ENCODE assay signal across 22 cellular contexts in the genomic region with DNA sequence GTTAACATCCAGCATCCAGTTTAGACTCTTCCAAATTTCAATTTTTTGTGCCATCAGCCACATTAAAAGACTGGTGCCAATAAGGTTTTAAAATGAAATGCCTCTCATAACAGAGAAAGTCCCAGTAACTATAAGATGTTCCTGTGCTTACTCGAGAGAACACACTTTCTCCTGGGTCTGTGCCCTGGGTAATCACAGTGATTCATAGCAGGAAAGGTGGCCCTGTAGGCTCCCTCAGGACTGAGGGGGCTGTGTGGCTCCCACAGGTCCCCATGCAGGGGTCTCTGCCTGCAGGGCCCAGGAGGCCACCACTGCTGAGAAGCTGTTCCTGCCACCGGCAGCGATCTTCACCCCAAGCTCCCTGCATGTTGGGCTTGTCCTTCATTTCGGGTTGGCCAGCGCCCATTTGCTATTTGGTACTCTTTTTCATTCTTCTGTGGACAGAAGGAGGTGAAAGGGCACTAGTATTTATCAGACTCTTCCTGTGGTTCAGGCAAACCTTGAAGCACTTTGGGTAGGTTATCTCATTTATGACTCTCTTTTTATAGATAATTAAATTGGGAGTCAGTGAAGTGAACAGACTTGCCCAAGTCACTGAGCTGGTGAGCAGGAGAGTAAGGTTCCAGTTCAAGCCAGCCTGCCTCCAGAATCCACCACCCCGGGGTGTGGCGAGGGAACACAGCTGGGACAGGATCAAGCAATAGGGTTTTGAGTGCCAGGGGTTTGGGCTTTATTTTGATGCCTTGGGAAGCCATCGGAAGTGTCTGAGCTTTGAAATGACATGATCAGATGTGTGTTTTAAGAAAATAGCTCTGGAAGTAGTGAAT. TPM values are rescaled to one million over a fixed set of nuclear protein-coding genes. Genes with fewer than 3 reads are reported as not detected.
DNase-seq lines count a peak whose midpoint lies in the region; ATAC-seq, FAIRE-seq and TF ChIP-seq lines count a peak whose summit lies in the region.
"Had no signal": no experiment of that assay in that cellular context is flagged by ENCODE, and none has a peak within 500 bp of the region (broad histone marks: within the 10 kb centered on the region; RNA-seq: fewer than 3 reads in every experiment).

No MANE protein-coding gene starts in this region.

- no peak for FAIRE-seq in astrocyte (lab: Jason Lieb, UNC)
- FAIRE-seq: A204.1 had no signal

- H3K18ac ChIP-seq in mesenchymal stem cell (ENCODE audit: low read depth in 1 of 2, low read length in 2 of 2): peak overlapping the region; percentile 57 to 72

- H3K9me3 Mint-ChIP-seq in astrocyte (ENCODE audit: unreplicated experiment): no peaks in the 10 kb centered on the region
- H3K9me3 Mint-ChIP-seq: activated CD4-positive, alpha-beta memory T cell treated with anti-CD3 and anti-CD28 coated beads, Interleukin-2, amount 10 ng/mL, durations not matched to agents 7 days and 5 days; activated naive CD8-positive, alpha-beta T cell treated with anti-CD3 and anti-CD28 coated beads for 36 hours; endodermal cell; H9; immature natural killer cell had no signal

- H3K4me3 ChIP-seq in astrocyte (ENCODE audit: insufficient read depth, low read depth, low read length) (no peak overlapping the region), mesenchymal stem cell (ENCODE audit: insufficient read depth in 1 of 2, low read depth in 1 of 2, low read length in 2 of 2) (no peak overlapping the region), tibial artery (no peak overlapping the region)
- H3K4me3 ChIP-seq: esophagus squamous epithelium, gastrocnemius medialis, hepatocyte, prostate gland, skin epidermis had no signal

- H3K14ac ChIP-seq in mesenchymal stem cell (ENCODE audit: low read length in 2 of 2): peak overlapping the region in 1 of 2 experiments; percentile 45

- TF ChIP-seq CTCF in astrocyte (IDR thresholded peaks at IDR 0.05; ENCODE audit: insufficient read depth, low read depth, low read length) (no peak), tibial artery (IDR thresholded peaks at IDR 0.05) (no peak)

- no peak overlapping the region for H2AFZ ChIP-seq in astrocyte (ENCODE audit: low read depth, low read length)
- H2AFZ ChIP-seq in mesenchymal stem cell (ENCODE audit: low read depth, low read length): no peak overlapping the region
- H2AFZ ChIP-seq: hepatocyte had no signal

- no peaks in the 10 kb centered on the region for H3K27me3 Mint-ChIP-seq in astrocyte (ENCODE audit: low read depth, unreplicated experiment)
- H3K27me3 Mint-ChIP-seq: activated CD4-positive, alpha-beta memory T cell treated with anti-CD3 and anti-CD28 coated beads, Interleukin-2, amount 10 ng/mL, durations not matched to agents 7 days and 5 days; activated naive CD8-positive, alpha-beta T cell treated with anti-CD3 and anti-CD28 coated beads for 36 hours had no signal

- H3K27ac ChIP-seq in astrocyte (ENCODE audit: low read depth, low read length): no peak overlapping the region
- no peak overlapping the region for H3K27ac ChIP-seq in mesenchymal stem cell (ENCODE audit: low read length, poor library complexity, severe bottlenecking)
- no peak overlapping the region for H3K27ac ChIP-seq in tibial artery
- H3K27ac ChIP-seq: esophagus squamous epithelium, gastrocnemius medialis, hepatocyte, prostate gland had no signal

- no peak overlapping the region for H3K23ac ChIP-seq in mesenchymal stem cell (ENCODE audit: low read length in 2 of 2)

- H4K8ac ChIP-seq in mesenchymal stem cell (ENCODE audit: low read length): no peak overlapping the region

- H3K9ac ChIP-seq in astrocyte (ENCODE audit: low read length) (no peak overlapping the region), mesenchymal stem cell (ENCODE audit: low read length) (no peak overlapping the region)

- H3K4ac ChIP-seq in mesenchymal stem cell (ENCODE audit: low read depth in 1 of 2, low read length in 2 of 2): peak overlapping the region in 1 of 2 experiments; percentile 84

- no peak overlapping the region for H3K27ac Mint-ChIP-seq in astrocyte (ENCODE audit: unreplicated experiment)
- H3K27ac Mint-ChIP-seq: activated CD4-positive, alpha-beta memory T cell treated with anti-CD3 and anti-CD28 coated beads, Interleukin-2, amount 10 ng/mL, durations not matched to agents 7 days and 5 days; activated naive CD8-positive, alpha-beta T cell treated with anti-CD3 and anti-CD28 coated beads for 36 hours; endodermal cell; immature natural killer cell had no signal

- H3K27me3 ChIP-seq in astrocyte (ENCODE audit: insufficient read depth, low read length) (no peaks in the 10 kb centered on the region), mesenchymal stem cell (ENCODE audit: control insufficient read depth in 1 of 2, insufficient read depth in 1 of 2, low read length in 2 of 2) (no peaks in the 10 kb centered on the region), tibial artery (no peaks in the 10 kb centered on the region)
- H3K27me3 ChIP-seq: esophagus squamous epithelium, gastrocnemius medialis, hepatocyte had no signal

- H2AK5ac ChIP-seq in mesenchymal stem cell (ENCODE audit: low read length, severe bottlenecking): no peak overlapping the region

- ATAC-seq in Right ventricle myocardium superior (ENCODE audit: poor library complexity) (peak; percentile 15), GM21786 (IDR thresholded peaks at IDR 0.05; ENCODE audit: unreplicated experiment) (no peak)

- H3K79me1 ChIP-seq in mesenchymal stem cell (replicated peaks; ENCODE audit: low read length, poor library complexity, severe bottlenecking): no peaks in the 10 kb centered on the region

- no peaks in the 10 kb centered on the region for H3K79me2 ChIP-seq in astrocyte (ENCODE audit: insufficient read depth, low read length)
- H3K79me2 ChIP-seq: hepatocyte had no signal

- H3K4me3 Mint-ChIP-seq in astrocyte (ENCODE audit: unreplicated experiment): peak overlapping the region; percentile 52
- H3K4me3 Mint-ChIP-seq: activated CD4-positive, alpha-beta memory T cell treated with anti-CD3 and anti-CD28 coated beads, Interleukin-2, amount 10 ng/mL, durations not matched to agents 7 days and 5 days; activated naive CD8-positive, alpha-beta T cell treated with anti-CD3 and anti-CD28 coated beads for 36 hours; endodermal cell; H9; immature natural killer cell had no signal

- no peak overlapping the region for H3K4me2 ChIP-seq in astrocyte (ENCODE audit: low read length)
- no peak overlapping the region for H3K4me2 ChIP-seq in mesenchymal stem cell (ENCODE audit: low read length, poor library complexity, severe bottlenecking)
- H3K4me2 ChIP-seq: hepatocyte had no signal

- DNase-seq in Right ventricle myocardium superior (no peak), cardiac septum (ENCODE audit: low spot score) (no peak), astrocyte (ENCODE audit: low read depth) (no peak), mesenchymal stem cell (peak; percentile 10), tibial artery (peak; percentile 12 to 35), HK-2 (ENCODE audit: unreplicated experiment) (no peak)
- no peak for DNase-seq in central memory CD4-positive, alpha-beta T cell
- DNase-seq: activated CD4-positive, alpha-beta memory T cell treated with anti-CD3 and anti-CD28 coated beads, Interleukin-2, amount 10 ng/mL, durations not matched to agents 7 days and 5 days; activated CD4-positive, CD25-positive, alpha-beta regulatory T cell; activated naive CD8-positive, alpha-beta T cell treated with anti-CD3 and anti-CD28 coated beads for 36 hours; endodermal cell; esophagus squamous epithelium; gastrocnemius medialis; GDM1; H9; immature natural killer cell; T1000 had no signal

- no peaks in the 10 kb centered on the region for H3K9me3 ChIP-seq in astrocyte (ENCODE audit: insufficient read depth, low read depth, low read length)
- H3K9me3 ChIP-seq in mesenchymal stem cell (ENCODE audit: control insufficient read depth, low read length): no peaks in the 10 kb centered on the region
- H3K9me3 ChIP-seq in tibial artery: no peaks in the 10 kb centered on the region
- H3K9me3 ChIP-seq: esophagus squamous epithelium, gastrocnemius medialis, prostate gland had no signal

- H2BK15ac ChIP-seq in mesenchymal stem cell (ENCODE audit: low read depth, poor library complexity, severe bottlenecking): peak overlapping the region; percentile 31

- H4K20me1 ChIP-seq in astrocyte (ENCODE audit: insufficient read depth, low read length): no peaks in the 10 kb centered on the region

- peaks cover 5% of the 10 kb centered on the region for H3K4me1 ChIP-seq in astrocyte (ENCODE audit: insufficient read depth, low read length)
- peaks cover 13% of the 10 kb centered on the region for H3K4me1 ChIP-seq in mesenchymal stem cell (ENCODE audit: control insufficient read depth, insufficient read depth, low read depth, low read length)
- peaks cover 0 to 4% (median 2%) of the 10 kb centered on the region in 4 donors for H3K4me1 ChIP-seq in tibial artery
- H3K4me1 ChIP-seq: prostate gland had no signal

- H2BK5ac ChIP-seq in mesenchymal stem cell (ENCODE audit: low read depth, low read length, poor library complexity, severe bottlenecking): no peak overlapping the region

- H2BK12ac ChIP-seq in mesenchymal stem cell (ENCODE audit: low read length in 2 of 2): peak overlapping the region in 1 of 2 experiments; percentile 97

- no peaks in the 10 kb centered on the region for H3K36me3 ChIP-seq in astrocyte (ENCODE audit: insufficient read depth, low read length)
- no peaks in the 10 kb centered on the region for H3K36me3 ChIP-seq in mesenchymal stem cell (ENCODE audit: control insufficient read depth in 1 of 2, insufficient read depth in 2 of 2, low read depth in 1 of 2, low read length in 2 of 2)
- H3K36me3 ChIP-seq in tibial artery: no peaks in the 10 kb centered on the region
- H3K36me3 ChIP-seq: esophagus squamous epithelium, gastrocnemius medialis, prostate gland had no signal

- peak overlapping the region; percentile 52 for H4K91ac ChIP-seq in mesenchymal stem cell (ENCODE audit: low read length)

- 63% methylated on average over 8 of the region's 8 CpGs for WGBS in mesenchymal stem cell

- H3K4me1 Mint-ChIP-seq in astrocyte (ENCODE audit: low read depth, unreplicated experiment): peaks cover 33% of the 10 kb centered on the region
- H3K4me1 Mint-ChIP-seq: activated naive CD8-positive, alpha-beta T cell treated with anti-CD3 and anti-CD28 coated beads for 36 hours had no signal

- peaks cover 3% of the 10 kb centered on the region for H3K36me3 Mint-ChIP-seq in astrocyte (ENCODE audit: low read depth, unreplicated experiment)
- H3K36me3 Mint-ChIP-seq: activated naive CD8-positive, alpha-beta T cell treated with anti-CD3 and anti-CD28 coated beads for 36 hours had no signal

- intact Hi-C loops in Right ventricle myocardium superior (cut with DNase I) (no loop called here), cardiac septum (cut with DNase I) (loop anchor here (5.0 kb wide), 1 partner anchor 86 kb away; no protein-coding TSS in a partner anchor), tibial artery (cut with DNase I; ENCODE audit: low total_unique reads) (no loop called here)

- no peak overlapping the region for H2BK120ac ChIP-seq in mesenchymal stem cell (ENCODE audit: low read depth, low read length)

RNA-seq across cellular contexts. Expression of a gene that starts 44.2 kb away (rescaled TPM):
- total RNA-seq in Right ventricle myocardium superior: 23.2 TPM
- 31.6 TPM for total RNA-seq in cardiac septum
- total RNA-seq in astrocyte: 63.3 and 64.3 TPM in 2 replicates
- 51.0 TPM for polyA plus RNA-seq in mesenchymal stem cell (2013, experiment 1 of 2)
- 49.9 TPM for polyA plus RNA-seq in mesenchymal stem cell (2013, experiment 2 of 2)

Comparison
In these comparisons a context has a peak if more than half of its experiments do, and no peak if none do; other contexts are left out.
1. DNase-seq: peak in mesenchymal stem cell (single experiment) and tibial artery (2 of 2); none in Right ventricle myocardium superior (single experiment), cardiac septum (single experiment), astrocyte (single experiment), central memory CD4-positive, alpha-beta T cell (single experiment) and HK-2 (single experiment).